Comparison of ENCODE assay signal across 18 cellular contexts in genomic region chr16:24784121-24784520, GRCh38.
"Had no signal": no experiment of that assay in that cellular context is flagged by ENCODE, and none has a peak within 500 bp of the region (broad histone marks: within the 10 kb centered on the region; RNA-seq: fewer than 3 reads in every experiment).

No MANE protein-coding gene starts in this region.

- H3K27me3 Mint-ChIP-seq: stimulated activated naive B cell treated with anti-CD40 and anti-IgM and Interleukin-4, amounts not matched to agents 10 μg/mL and 1 μg/mL and 100 μg/mL, for 72 hours had no signal

- H3K4me3 Mint-ChIP-seq: neural crest cell; stimulated activated naive B cell treated with anti-CD40 and anti-IgM and Interleukin-4, amounts not matched to agents 10 μg/mL and 1 μg/mL and 100 μg/mL, for 72 hours had no signal

- H3K9me3 Mint-ChIP-seq: activated T-helper 2 cell treated with anti-CD3 and anti-CD28 coated beads, Interferon-gamma antibody, Interleukin-2, Interleukin-4, amounts not matched to agents 10 μg/mL and 5 μg/mL and 100 μg/mL, durations not matched to agents 14 hours and 24 hours and 36 hours; neural crest cell; stimulated activated naive B cell treated with anti-CD40 and anti-IgM and Interleukin-4, amounts not matched to agents 10 μg/mL and 1 μg/mL and 100 μg/mL, for 72 hours had no signal

- H3K27ac Mint-ChIP-seq: activated T-helper 2 cell treated with anti-CD3 and anti-CD28 coated beads, Interferon-gamma antibody, Interleukin-2, Interleukin-4, amounts not matched to agents 10 μg/mL and 5 μg/mL and 100 μg/mL, durations not matched to agents 14 hours and 24 hours and 36 hours; stimulated activated naive B cell treated with anti-CD40 and anti-IgM and Interleukin-4, amounts not matched to agents 10 μg/mL and 1 μg/mL and 100 μg/mL, for 72 hours had no signal

- ATAC-seq: foreskin keratinocyte; left colon; stimulated activated naive B cell treated with anti-CD40 and anti-IgM and Interleukin-4, amounts not matched to agents 10 μg/mL and 1 μg/mL and 100 μg/mL, for 72 hours had no signal

- DNase-seq: activated CD4-positive, alpha-beta T cell treated with anti-CD3 and anti-CD28 coated beads for 1 hour; activated CD8-positive, alpha-beta memory T cell treated with anti-CD3 and anti-CD28 coated beads for 24 hours; activated naive CD4-positive, alpha-beta T cell treated with Interleukin-2 at 50 U/mL for 16 hours; anterior cingulate cortex; brain microvascular endothelial cell; central memory CD4-positive, alpha-beta T cell; colonic mucosa; foreskin keratinocyte; glutamatergic neuron; hippocampal formation; left colon; midbrain; sigmoid colon; spleen; stimulated activated naive B cell treated with anti-CD40 and anti-IgM and Interleukin-4, amounts not matched to agents 10 μg/mL and 1 μg/mL and 100 μg/mL, for 72 hours; T-helper 1 cell had no signal

- H3K4me1 Mint-ChIP-seq: neural crest cell; stimulated activated naive B cell treated with anti-CD40 and anti-IgM and Interleukin-4, amounts not matched to agents 10 μg/mL and 1 μg/mL and 100 μg/mL, for 72 hours had no signal
